ENCODE assay signal across 8 cellular contexts in genomic region chr19:15222738-15223648, GRCh38. TPM values are rescaled to one million over a fixed set of nuclear protein-coding genes. Genes with fewer than 3 reads are reported as not detected.
DNase-seq lines count a peak whose midpoint lies in the region; TF ChIP-seq lines count a peak whose summit lies in the region.

No MANE protein-coding gene starts in this region.

- H3K27ac ChIP-seq in HEK293 (ENCODE audit: extremely low read depth, low read depth, low read length), result no peak overlapping the region
- H3K27ac ChIP-seq in cardiac muscle cell, result no peak overlapping the region
- H3K27ac ChIP-seq in ovary, result no peak overlapping the region
- H3K27ac ChIP-seq in thyroid gland, result no peak overlapping the region

- intact Hi-C loops in ovary (cut with DNase I) (no loop called here), thyroid gland (cut with DNase I) (no loop called here)

- POLR2A ChIA-PET in HEK293 (lab: Yijun Ruan, JAX), result no interaction called here

- no peaks in the 10 kb centered on the region for H3K4me1 ChIP-seq in HEK293 (ENCODE audit: control insufficient read depth, insufficient read depth, low read length)
- H3K4me1 ChIP-seq in adipocyte (ENCODE audit: control insufficient read depth, insufficient read depth, low read length), result peaks cover 15% of the 10 kb centered on the region
- no peaks in the 10 kb centered on the region for H3K4me1 ChIP-seq in cardiac muscle cell (ENCODE audit: low read depth)
- H3K4me1 ChIP-seq in ovary (ENCODE audit: insufficient read depth), result peaks cover 7% of the 10 kb centered on the region
- peaks cover 4 to 9% of the 10 kb centered on the region in 2 donors for H3K4me1 ChIP-seq in thyroid gland

- no peaks in the 10 kb centered on the region for H3K27me3 ChIP-seq in adipocyte (replicated peaks; ENCODE audit: control insufficient read depth, insufficient read depth, low read length)
- no peaks in the 10 kb centered on the region for H3K27me3 ChIP-seq in cardiac muscle cell
- no peaks in the 10 kb centered on the region for H3K27me3 ChIP-seq in ovary
- no peaks in the 10 kb centered on the region for H3K27me3 ChIP-seq in thyroid gland

- CTCF ChIA-PET in HEK293 (lab: Yijun Ruan, JAX), result no interaction called here

- no peak for TF ChIP-seq CTCF in HEK293 (tag by site-specific recombination; IDR thresholded peaks at IDR 0.05)
- no peak for TF ChIP-seq CTCF in cardiac muscle cell (IDR thresholded peaks at IDR 0.05; ENCODE audit: low read depth, low read length)
- TF ChIP-seq CTCF in ovary (IDR thresholded peaks at IDR 0.05), result no peak
- no peak for TF ChIP-seq CTCF in thyroid gland (IDR thresholded peaks at IDR 0.05)

- H3K36me3 ChIP-seq in HEK293 (ENCODE audit: control insufficient read depth in 2 of 2, insufficient read depth in 1 of 2, low read length in 2 of 2) (no peaks in the 10 kb centered on the region), adipocyte (ENCODE audit: control insufficient read depth, insufficient read depth, low read length, severe bottlenecking) (no peaks in the 10 kb centered on the region), cardiac muscle cell (no peaks in the 10 kb centered on the region), ovary (no peaks in the 10 kb centered on the region), thyroid gland (no peaks in the 10 kb centered on the region)

- H3K4me3 ChIP-seq in HEK293 (ENCODE audit: low read depth, low read length) (peak overlapping the region; percentile 52), adipocyte (ENCODE audit: low read length) (peak overlapping the region; percentile 87), cardiac muscle cell (peak overlapping the region; percentile 57), ovary (peak overlapping the region; percentile 58), thyroid gland (replicated peaks in 1 of 3) (peak overlapping the region in 2 of 3 donors; percentile 15 to 30)

- H3K9me3 ChIP-seq in HEK293 (ENCODE audit: control insufficient read depth, insufficient read depth, low read depth, low read length) (no peaks in the 10 kb centered on the region), adipocyte (ENCODE audit: control insufficient read depth, low read length) (no peaks in the 10 kb centered on the region), cardiac muscle cell (ENCODE audit: low read depth) (no peaks in the 10 kb centered on the region), ovary (no peaks in the 10 kb centered on the region), thyroid gland (no peaks in the 10 kb centered on the region)

- H3K9ac ChIP-seq in adipocyte (ENCODE audit: low read length), result peak overlapping the region; percentile 86

- DNase-seq in DMS53 (lab: John Stamatoyannopoulos, UW) (peak; percentile 96), NCI-H128 (lab: John Stamatoyannopoulos, UW; ENCODE audit: unreplicated experiment) (peak; percentile 92), T follicular helper cell (ENCODE audit: low read depth) (peak; percentile 59), adipocyte (ENCODE audit: low read depth) (peak; percentile 99), cardiac muscle cell (ENCODE audit: low read depth in 1 of 2, low spot score in 1 of 2) (peak; percentile 98), ovary (peak; percentile 92 to 94 (median 94)), thyroid gland (peak; percentile 70 to 84)

- WGBS in ovary, 3 donors, result 1% methylated on average over 47 to 48 of the region's 48 CpGs
- WGBS in thyroid gland, 2 donors, result 3% methylated on average over 27 to 46 of the region's 48 CpGs

- TF ChIP-seq POLR2A in ovary (IDR thresholded peaks at IDR 0.05) (no peak), thyroid gland (IDR thresholded peaks at IDR 0.05) (no peak)

- no peak for TF ChIP-seq EP300 in ovary (IDR thresholded peaks at IDR 0.05)

TF ChIP-seq in HEK293, 187 proteins besides CTCF, POLR2A, EP300 and RAD21 (continues in another document):
- TF ChIP-seq, protein P1, sequence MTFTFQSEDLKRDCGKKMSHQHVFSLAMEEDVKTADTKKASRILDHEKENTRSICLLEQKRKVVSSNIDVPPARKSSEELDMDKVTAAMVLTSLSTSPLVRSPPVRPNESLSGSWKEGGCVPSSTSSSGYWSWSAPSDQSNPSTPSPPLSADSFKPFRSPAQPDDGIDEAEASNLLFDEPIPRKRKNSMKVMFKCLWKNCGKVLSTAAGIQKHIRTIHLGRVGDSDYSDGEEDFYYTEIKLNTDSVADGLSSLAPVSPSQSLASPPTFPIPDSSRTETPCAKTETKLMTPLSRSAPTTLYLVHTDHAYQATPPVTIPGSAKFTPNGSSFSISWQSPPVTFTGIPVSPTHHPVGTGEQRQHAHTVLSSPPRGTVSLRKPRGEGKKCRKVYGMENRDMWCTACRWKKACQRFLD (tag by site-specific recombination; IDR thresholded peaks at IDR 0.05), result no peak
- peak; percentile 2; the same call in 1 of the 2 replicates for TF ChIP-seq KLF9 (tag by site-specific recombination; IDR thresholded peaks at IDR 0.05; ENCODE audit: low read depth)
- TF ChIP-seq ZNF311 (tag by site-specific recombination; IDR thresholded peaks at IDR 0.05; ENCODE audit: borderline replicate concordance), result no peak
- no peak for TF ChIP-seq ZNF658 (tag by site-specific recombination; IDR thresholded peaks at IDR 0.05)
- TF ChIP-seq YY2 (tag by site-specific recombination; IDR thresholded peaks at IDR 0.05), result no peak
- TF ChIP-seq KLF10 (tag by site-specific recombination; IDR thresholded peaks at IDR 0.05), result no peak
- TF ChIP-seq SP7 (tag by site-specific recombination; IDR thresholded peaks at IDR 0.05), result 0 out of 2 replicates have a peak, but pooled peaks have one; percentile 21
- peak; percentile 93 for TF ChIP-seq SP2 (tag by site-specific recombination; IDR thresholded peaks at IDR 0.05)
- TF ChIP-seq ELK4 (IDR thresholded peaks at IDR 0.05; ENCODE audit: borderline replicate concordance, low read depth, low read length), result no peak
- peak; percentile 100 for TF ChIP-seq MYNN (tag by site-specific recombination; IDR thresholded peaks at IDR 0.05; ENCODE audit: borderline replicate concordance)
- no peak for TF ChIP-seq ZNF558 (tag by site-specific recombination; IDR thresholded peaks at IDR 0.05)
- TF ChIP-seq, protein P2, sequence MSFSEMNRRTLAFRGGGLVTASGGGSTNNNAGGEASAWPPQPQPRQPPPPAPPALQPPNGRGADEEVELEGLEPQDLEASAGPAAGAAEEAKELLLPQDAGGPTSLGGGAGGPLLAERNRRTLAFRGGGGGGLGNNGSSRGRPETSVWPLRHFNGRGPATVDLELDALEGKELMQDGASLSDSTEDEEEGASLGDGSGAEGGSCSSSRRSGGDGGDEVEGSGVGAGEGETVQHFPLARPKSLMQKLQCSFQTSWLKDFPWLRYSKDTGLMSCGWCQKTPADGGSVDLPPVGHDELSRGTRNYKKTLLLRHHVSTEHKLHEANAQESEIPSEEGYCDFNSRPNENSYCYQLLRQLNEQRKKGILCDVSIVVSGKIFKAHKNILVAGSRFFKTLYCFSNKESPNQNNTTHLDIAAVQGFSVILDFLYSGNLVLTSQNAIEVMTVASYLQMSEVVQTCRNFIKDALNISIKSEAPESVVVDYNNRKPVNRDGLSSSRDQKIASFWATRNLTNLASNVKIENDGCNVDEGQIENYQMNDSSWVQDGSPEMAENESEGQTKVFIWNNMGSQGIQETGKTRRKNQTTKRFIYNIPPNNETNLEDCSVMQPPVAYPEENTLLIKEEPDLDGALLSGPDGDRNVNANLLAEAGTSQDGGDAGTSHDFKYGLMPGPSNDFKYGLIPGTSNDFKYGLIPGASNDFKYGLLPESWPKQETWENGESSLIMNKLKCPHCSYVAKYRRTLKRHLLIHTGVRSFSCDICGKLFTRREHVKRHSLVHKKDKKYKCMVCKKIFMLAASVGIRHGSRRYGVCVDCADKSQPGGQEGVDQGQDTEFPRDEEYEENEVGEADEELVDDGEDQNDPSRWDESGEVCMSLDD (tag by site-specific recombination; IDR thresholded peaks at IDR 0.05), result no peak
- TF ChIP-seq, protein P3, sequence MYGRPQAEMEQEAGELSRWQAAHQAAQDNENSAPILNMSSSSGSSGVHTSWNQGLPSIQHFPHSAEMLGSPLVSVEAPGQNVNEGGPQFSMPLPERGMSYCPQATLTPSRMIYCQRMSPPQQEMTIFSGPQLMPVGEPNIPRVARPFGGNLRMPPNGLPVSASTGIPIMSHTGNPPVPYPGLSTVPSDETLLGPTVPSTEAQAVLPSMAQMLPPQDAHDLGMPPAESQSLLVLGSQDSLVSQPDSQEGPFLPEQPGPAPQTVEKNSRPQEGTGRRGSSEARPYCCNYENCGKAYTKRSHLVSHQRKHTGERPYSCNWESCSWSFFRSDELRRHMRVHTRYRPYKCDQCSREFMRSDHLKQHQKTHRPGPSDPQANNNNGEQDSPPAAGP (tag by site-specific recombination; IDR thresholded peaks at IDR 0.05), result 0 out of 2 replicates have a peak, but pooled peaks have one; percentile 9
- TF ChIP-seq ZNF341 (tag by site-specific recombination; IDR thresholded peaks at IDR 0.05; ENCODE audit: low read depth), result peak; percentile 78
- no peak for TF ChIP-seq ZNF626 (tag by site-specific recombination; IDR thresholded peaks at IDR 0.05)

RNA-seq across cellular contexts. Expression of gene EPHX3, which starts 9.3 kb away (rescaled TPM):
- 0.70 and 1.9 TPM in 2 replicates for total RNA-seq in cardiac muscle cell
- polyA plus RNA-seq in cardiac muscle cell, result 4.0 and 4.6 TPM in 2 replicates
- total RNA-seq in ovary, result under 1 TPM in 6 of 7 donors, not detected in 1; 0.24 to 0.89 (median 0.49) TPM
- under 1 TPM; 0.30 to 0.67 TPM for polyA plus RNA-seq in ovary
- total RNA-seq in thyroid gland, result 1 to 10 TPM in 1 of 4 donors, under 1 TPM in 1, not detected in 2; 0.59 to 1.1 TPM

RNA-seq across cellular contexts. Expression of gene NOTCH3, which starts 22.2 kb away (rescaled TPM):
- total RNA-seq in cardiac muscle cell, result 27.2 and 40.4 TPM in 2 replicates
- polyA plus RNA-seq in cardiac muscle cell, result 19.9 and 28.5 TPM in 2 replicates
- 10 to 100 TPM in 5 of 7 donors, 1 to 10 TPM in 2; 6.1 to 47.6 (median 17.9) TPM for total RNA-seq in ovary
- 10 to 100 TPM; 17.9 to 23.5 TPM for polyA plus RNA-seq in ovary
- 10 to 100 TPM; 10.9 to 53.9 (median 20.0) TPM for total RNA-seq in thyroid gland

Comparison
In these comparisons a context has a peak if more than half of its experiments do, and no peak if none do; other contexts are left out.
1. H3K4me3 ChIP-seq: peak in every context shown above with its lines; median percentile 87 in adipocyte; 58 in ovary; 57 in cardiac muscle cell; 52 in HEK293; 22 in thyroid gland.